In genomic region chr6:2765166-2765895, GRCh38 we compare ENCODE assay signal across 1 cellular context.
TF ChIP-seq lines count a peak whose summit lies in the region.

TSS of gene WRNIP1 (plus strand) at chr6:2765393. CDS start at chr6:2765623, 230 bp downstream.

TF ChIP-seq in HepG2, 621 proteins besides CTCF, POLR2A, EP300 and RAD21 (continued from another document and continues in another):
- TF ChIP-seq ZFYVE20 (CRISPR knock-in tag; IDR thresholded peaks at IDR 0.05; ENCODE audit: borderline replicate concordance, low read depth): peak; percentile 89
- peak; percentile 82; the same call in 1 of the 2 replicates for TF ChIP-seq ZNF510 (CRISPR knock-in tag; IDR thresholded peaks at IDR 0.05; ENCODE audit: low read depth)
- TF ChIP-seq ZBTB7A (CRISPR knock-in tag; IDR thresholded peaks at IDR 0.05): peak; percentile 85; the same call in 1 of the 2 replicates
- peak; percentile 96; the same call in 1 of the 2 replicates for TF ChIP-seq ZNF546 (CRISPR knock-in tag; conservative IDR thresholded peaks at IDR 0.05)
- TF ChIP-seq E2F2 (CRISPR knock-in tag; IDR thresholded peaks at IDR 0.05; ENCODE audit: borderline replicate concordance): 0 out of 2 replicates have a peak, but pooled peaks have one; percentile 55
- peak; percentile 41; the same call in 1 of the 2 replicates for TF ChIP-seq ZZZ3 (CRISPR knock-in tag; IDR thresholded peaks at IDR 0.05; ENCODE audit: borderline replicate concordance)
- peak; percentile 49; the same call in 1 of the 2 replicates for TF ChIP-seq ZNF446 (CRISPR knock-in tag; IDR thresholded peaks at IDR 0.05)
- TF ChIP-seq BHLHE40 (IDR thresholded peaks at IDR 0.05; ENCODE audit: low read length): no peak; the same call in 1 of the 2 replicates
- TF ChIP-seq ZNF784 (CRISPR knock-in tag; IDR thresholded peaks at IDR 0.05; ENCODE audit: borderline replicate concordance): peak; percentile 96; the same call in 1 of the 2 replicates
- peak; percentile 73; the same call in 1 of the 2 replicates for TF ChIP-seq MED1 (CRISPR knock-in tag; IDR thresholded peaks at IDR 0.05)
- peak; percentile 27; the same call in 1 of the 2 replicates for TF ChIP-seq PRDM4 (CRISPR knock-in tag; IDR thresholded peaks at IDR 0.05; ENCODE audit: borderline replicate concordance)
- peak; percentile 50; the same call in 1 of the 2 replicates for TF ChIP-seq FOSL2 (CRISPR knock-in tag; IDR thresholded peaks at IDR 0.05)
- TF ChIP-seq FIP1L1 (IDR thresholded peaks at IDR 0.05; ENCODE audit: borderline replicate concordance, insufficient read depth, low read depth, low read length): 0 out of 2 replicates have a peak, but pooled peaks have one; percentile 67
- TF ChIP-seq ZNF709 (CRISPR knock-in tag; IDR thresholded peaks at IDR 0.05): peak; percentile 69
- TF ChIP-seq ZNF318 (CRISPR knock-in tag; IDR thresholded peaks at IDR 0.05): peak; percentile 83; the same call in 1 of the 2 replicates
- no peak; the same call in 1 of the 2 replicates for TF ChIP-seq ZC3H13 (CRISPR knock-in tag; IDR thresholded peaks at IDR 0.05)
- no peak for TF ChIP-seq ZNF549 (CRISPR knock-in tag; IDR thresholded peaks at IDR 0.05)
- TF ChIP-seq SOX13 (IDR thresholded peaks at IDR 0.05): no peak
- 0 out of 4 replicates have a peak, but pooled peaks of 1 of the 2 experiments have one; percentile 27 for TF ChIP-seq SOX13 (CRISPR knock-in tag; conservative IDR thresholded peaks at IDR 0.05 in 1 of 2, IDR thresholded peaks at IDR 0.05 in 1 of 2)
- TF ChIP-seq ZNF574 (CRISPR knock-in tag; IDR thresholded peaks at IDR 0.05): peak; percentile 99
- peak; percentile 63; the same call in 1 of the 2 replicates for TF ChIP-seq MIER3 (CRISPR knock-in tag; IDR thresholded peaks at IDR 0.05; ENCODE audit: borderline replicate concordance)
- 0 out of 2 replicates have a peak, but pooled peaks have one; percentile 21 for TF ChIP-seq KIAA2018 (CRISPR knock-in tag; IDR thresholded peaks at IDR 0.05; ENCODE audit: borderline replicate concordance)
- TF ChIP-seq MNT (IDR thresholded peaks at IDR 0.05): peak; percentile 60
- TF ChIP-seq NR2F6 (IDR thresholded peaks at IDR 0.05): no peak
- peak; percentile 32; the same call in 1 of the 2 replicates for TF ChIP-seq NR2F6 (CRISPR knock-in tag; IDR thresholded peaks at IDR 0.05)
